ENCODE assay signal across 21 cellular contexts in the genomic region with DNA sequence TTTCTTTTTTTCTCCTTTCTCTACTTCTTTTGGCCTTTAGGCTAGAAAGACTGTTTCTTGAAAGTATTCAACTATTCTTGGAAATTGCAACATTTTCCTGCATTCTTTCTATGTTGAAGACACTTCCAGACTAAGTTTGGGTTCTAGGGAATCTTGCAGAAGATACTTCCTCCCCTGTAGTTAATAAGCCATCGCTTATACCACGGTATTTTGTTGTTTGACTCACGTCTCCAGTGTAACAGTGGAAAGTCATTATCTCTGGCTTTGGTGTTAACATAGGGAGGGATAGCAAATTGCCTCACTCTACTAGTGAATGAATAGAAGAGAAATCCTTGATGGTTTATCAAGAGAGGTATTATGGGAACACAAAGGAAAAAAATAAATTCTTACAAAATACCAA.
DNase-seq lines count a peak whose midpoint lies in the region; ATAC-seq, FAIRE-seq and TF ChIP-seq lines count a peak whose summit lies in the region.
"Had no signal": no experiment of that assay in that cellular context is flagged by ENCODE, and none has a peak within 500 bp of the region (broad histone marks: within the 10 kb centered on the region; RNA-seq: fewer than 3 reads in every experiment).

No MANE protein-coding gene starts in this region.

- intact Hi-C loops in aorta (cut with DNase I) = no loop called here

- H3K9me3 ChIP-seq in aorta (ENCODE audit: control insufficient read depth, low read length) = no peaks in the 10 kb centered on the region
- H3K9me3 ChIP-seq: HAP-1 had no signal

- no peak for FAIRE-seq in GM12892 (lab: Jason Lieb, UNC)

- H3K4me1 ChIP-seq in aorta (ENCODE audit: control insufficient read depth in 1 of 2, insufficient read depth in 2 of 2, low read length in 2 of 2) = peaks cover 0 to 6% of the 10 kb centered on the region in 2 donors
- H3K4me1 ChIP-seq: parathyroid adenoma had no signal

- H3K27me3 Mint-ChIP-seq in nephron progenitor cell (ENCODE audit: low read depth, poor library complexity) = no peaks in the 10 kb centered on the region
- H3K27me3 Mint-ChIP-seq: activated naive CD8-positive, alpha-beta T cell had no signal

- H3K36me3 ChIP-seq in aorta (ENCODE audit: control insufficient read depth in 1 of 2, insufficient read depth in 2 of 2, low read length in 1 of 2) = no peaks in the 10 kb centered on the region
- H3K36me3 ChIP-seq: HAP-1 had no signal

- WGBS in aorta, 2 donors = 88% methylated on average over 3 of the region's 3 CpGs

- H3K4me3 Mint-ChIP-seq in nephron progenitor cell = peak overlapping the region; percentile 8
- H3K4me3 Mint-ChIP-seq: activated naive CD8-positive, alpha-beta T cell; T-helper 2 cell treated with Interferon-gamma antibody and Interleukin-4, amounts not matched to agents 5 μg/mL and 100 μg/mL, for 36 hours had no signal

- peaks cover 50% of the 10 kb centered on the region for H3K4me1 Mint-ChIP-seq in nephron progenitor cell

- no peak for TF ChIP-seq POLR2A in GM12892 (IDR thresholded peaks at IDR 0.05; ENCODE audit: low read depth, low read length)

- H3K4me3 ChIP-seq in fibroblast of the aortic adventitia (ENCODE audit: low read depth, low read length) (no peak overlapping the region), aorta (ENCODE audit: low read length in 2 of 2) (no peak overlapping the region)
- H3K4me3 ChIP-seq: coronary artery, HAP-1 had no signal

- ATAC-seq in aorta (ENCODE audit: low FRiP score) = peak; percentile 45
- ATAC-seq in HG03520 (IDR thresholded peaks at IDR 0.05; ENCODE audit: unreplicated experiment) = no peak

- peak; percentile 8 for DNase-seq in NCI-H2227 (lab: John Stamatoyannopoulos, UW; ENCODE audit: unreplicated experiment)
- DNase-seq in NCI-H2227 treated with DMSO at 0.1 percent for 48 hours (lab: John Stamatoyannopoulos, UW) = no peak
- DNase-seq in fibroblast of the aortic adventitia (ENCODE audit: low read depth) = peak; percentile 50
- no peak for DNase-seq in nephron progenitor cell
- DNase-seq in aorta = no peak
- DNase-seq in GM12892 (ENCODE audit: insufficient read length) = no peak
- no peak for DNase-seq in occipital lobe (lab: John Stamatoyannopoulos, UW)
- DNase-seq: 8988T; activated CD4-positive, alpha-beta T cell treated with anti-CD3 and anti-CD28 coated beads for 4 hours; GF-D8; KG1; mammary epithelial cell; NCI-H1694; NCI-H748 treated with DMSO at 0.1 percent for 48 hours; RPMI8226 had no signal

- TF ChIP-seq CTCF in fibroblast of the aortic adventitia (IDR thresholded peaks at IDR 0.05; ENCODE audit: insufficient read depth, low read length) = no peak
- TF ChIP-seq CTCF in nephron progenitor cell (IDR thresholded peaks at IDR 0.05) = no peak

- H3K9me3 Mint-ChIP-seq in nephron progenitor cell = no peaks in the 10 kb centered on the region
- H3K9me3 Mint-ChIP-seq: T-helper 2 cell treated with Interferon-gamma antibody and Interleukin-4, amounts not matched to agents 5 μg/mL and 100 μg/mL, for 36 hours had no signal

- H3K27ac ChIP-seq in aorta (ENCODE audit: low read depth in 1 of 2, low read length in 2 of 2) = no peak overlapping the region
- H3K27ac ChIP-seq: parathyroid adenoma had no signal

- H3K36me3 Mint-ChIP-seq in nephron progenitor cell (ENCODE audit: low read depth) = no peaks in the 10 kb centered on the region
- H3K36me3 Mint-ChIP-seq: activated naive CD8-positive, alpha-beta T cell had no signal

- peak overlapping the region; percentile 98 for H3K27ac Mint-ChIP-seq in nephron progenitor cell
- H3K27ac Mint-ChIP-seq: activated naive CD8-positive, alpha-beta T cell; T-helper 2 cell treated with Interferon-gamma antibody and Interleukin-4, amounts not matched to agents 5 μg/mL and 100 μg/mL, for 36 hours had no signal

- H3K27me3 ChIP-seq in aorta (ENCODE audit: control insufficient read depth in 1 of 2, insufficient read depth in 2 of 2, low read length in 1 of 2) = no peaks in the 10 kb centered on the region

Comparison
In these comparisons a context has a peak if more than half of its experiments do, and no peak if none do; other contexts are left out.
1. DNase-seq: peak in NCI-H2227 (single experiment) and fibroblast of the aortic adventitia (single experiment); none in NCI-H2227 treated with DMSO at 0.1 percent for 48 hours (single experiment), nephron progenitor cell (single experiment), aorta (0 of 2), GM12892 (single experiment) and occipital lobe (single experiment).